11 cellular contexts compared by ENCODE assay signal in the genomic region with DNA sequence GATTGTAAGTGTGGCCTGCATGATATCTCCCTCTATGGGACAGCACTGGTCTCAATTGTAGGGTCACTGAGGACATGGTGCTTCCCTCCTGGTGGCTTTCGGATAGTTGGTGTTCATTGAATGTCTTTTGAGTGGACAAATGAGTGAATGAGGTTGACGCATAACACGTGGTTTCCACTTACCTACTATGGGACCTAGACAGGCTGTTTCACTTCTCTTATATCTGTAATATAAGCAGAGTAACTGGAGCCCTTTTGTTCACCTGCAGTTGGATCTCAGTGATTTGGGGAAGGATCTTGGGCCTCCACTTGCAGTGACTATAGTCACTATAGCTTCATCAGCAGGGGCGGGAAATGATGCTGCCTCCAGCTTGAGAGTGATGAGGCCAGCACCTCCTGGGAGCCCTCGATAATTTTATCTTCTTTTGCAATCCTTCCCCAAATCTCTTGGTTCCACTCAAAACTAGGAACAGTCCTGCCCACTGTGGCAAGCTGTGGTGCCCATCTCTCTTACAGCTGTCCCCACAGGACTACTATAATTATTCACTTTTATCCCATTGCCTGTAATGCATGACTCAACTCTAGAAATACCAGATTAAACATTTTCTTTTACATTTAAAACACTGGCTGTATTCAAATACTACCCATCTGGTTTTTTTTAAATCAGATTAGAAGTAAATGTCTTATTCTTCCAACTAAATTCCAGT.
DNase-seq lines count a peak whose midpoint lies in the region; ATAC-seq lines count a peak whose summit lies in the region.
"Had no signal": no experiment of that assay in that cellular context is flagged by ENCODE, and none has a peak within 500 bp of the region (broad histone marks: within the 10 kb centered on the region; RNA-seq: fewer than 3 reads in every experiment).

No MANE protein-coding gene starts in this region.

- no peaks in the 10 kb centered on the region for H3K27me3 Mint-ChIP-seq in activated T-cell treated with anti-CD3 and anti-CD28 coated beads, Interleukin-2, amount 50 U/mL, for 4 hours (ENCODE audit: low read depth)

- ATAC-seq in GM18520 (IDR thresholded peaks at IDR 0.05; ENCODE audit: unreplicated experiment) (peak; percentile 71), HG02840 (IDR thresholded peaks at IDR 0.05; ENCODE audit: low FRiP score, unreplicated experiment) (peak; percentile 64), esophagus mucosa (no peak)
- ATAC-seq in activated T-cell treated with anti-CD3 and anti-CD28 coated beads, Interleukin-2, amount 50 U/mL, for 4 hours = peak; percentile 8 to 9
- ATAC-seq: heart right ventricle, Panc1 had no signal

- DNase-seq in AG08395 (ENCODE audit: low spot score) (peak; percentile 23), A172 (ENCODE audit: low spot score) (no peak), mucosa of gallbladder (ENCODE audit: low spot score) (no peak), GDM1 (lab: John Stamatoyannopoulos, UW) (no peak)
- DNase-seq in activated T-cell treated with anti-CD3 and anti-CD28 coated beads, Interleukin-2, amount 50 U/mL, for 4 hours = no peak
- DNase-seq: heart right ventricle, upper lobe of left lung had no signal

- no peak overlapping the region for H3K4me3 Mint-ChIP-seq in activated T-cell treated with anti-CD3 and anti-CD28 coated beads, Interleukin-2, amount 50 U/mL, for 4 hours

- H3K4me1 Mint-ChIP-seq in activated T-cell treated with anti-CD3 and anti-CD28 coated beads, Interleukin-2, amount 50 U/mL, for 4 hours (ENCODE audit: low read depth) = peaks cover 49% of the 10 kb centered on the region

- no peaks in the 10 kb centered on the region for H3K9me3 Mint-ChIP-seq in activated T-cell treated with anti-CD3 and anti-CD28 coated beads, Interleukin-2, amount 50 U/mL, for 4 hours

- peaks cover 5% of the 10 kb centered on the region for H3K36me3 Mint-ChIP-seq in activated T-cell treated with anti-CD3 and anti-CD28 coated beads, Interleukin-2, amount 50 U/mL, for 4 hours (ENCODE audit: insufficient read depth)
